In the genomic region with DNA sequence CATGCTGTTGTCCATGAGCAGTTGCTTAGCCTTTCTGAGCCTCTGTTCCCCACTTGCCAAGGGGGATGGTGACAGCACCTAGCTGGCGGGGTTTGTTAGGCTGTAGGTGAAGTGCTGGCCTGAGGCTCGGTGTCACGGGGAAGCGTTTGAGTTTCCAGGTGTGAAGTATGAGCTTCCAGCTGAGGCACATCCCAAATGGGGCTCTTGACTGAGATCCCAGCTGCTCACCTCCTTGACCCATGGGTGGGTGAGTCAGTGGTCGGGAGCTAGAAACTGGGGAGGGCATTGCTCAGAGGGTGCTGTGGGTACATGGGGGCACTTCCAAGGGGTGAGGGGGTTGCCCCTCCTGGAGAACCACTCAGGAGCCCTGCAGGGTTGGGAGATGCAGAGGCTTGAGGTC, we compare ENCODE assay signal across 16 cellular contexts. TPM values are rescaled to one million over a fixed set of nuclear protein-coding genes. Genes with fewer than 3 reads are reported as not detected.
DNase-seq lines count a peak whose midpoint lies in the region; ATAC-seq and TF ChIP-seq lines count a peak whose summit lies in the region.
"Had no signal": no experiment of that assay in that cellular context is flagged by ENCODE, and none has a peak within 500 bp of the region (broad histone marks: within the 10 kb centered on the region; RNA-seq: fewer than 3 reads in every experiment).

No MANE protein-coding gene starts in this region.

- no peak overlapping the region for H3K27ac Mint-ChIP-seq in activated naive CD8-positive, alpha-beta T cell treated with anti-CD3 and anti-CD28 coated beads, Interleukin-2, amount 10 ng/mL, durations not matched to agents 7 days and 5 days
- H3K27ac Mint-ChIP-seq in activated naive CD8-positive, alpha-beta T cell treated with anti-CD3 and anti-CD28 coated beads, Interleukin-2, amount 50 U/mL, for 24 hours = no peak overlapping the region
- H3K27ac Mint-ChIP-seq: CD4-positive, CD25-positive, alpha-beta regulatory T cell; CD8-positive, alpha-beta memory T cell; GM23338 had no signal

- no peaks in the 10 kb centered on the region for H3K36me3 Mint-ChIP-seq in activated naive CD8-positive, alpha-beta T cell treated with anti-CD3 and anti-CD28 coated beads, Interleukin-2, amount 10 ng/mL, durations not matched to agents 7 days and 5 days
- no peaks in the 10 kb centered on the region for H3K36me3 Mint-ChIP-seq in activated naive CD8-positive, alpha-beta T cell treated with anti-CD3 and anti-CD28 coated beads, Interleukin-2, amount 50 U/mL, for 24 hours (ENCODE audit: low read depth)
- H3K36me3 Mint-ChIP-seq: CD4-positive, CD25-positive, alpha-beta regulatory T cell; CD8-positive, alpha-beta memory T cell had no signal

- H3K4me3 ChIP-seq in RWPE2 (ENCODE audit: severe bottlenecking) (no peak overlapping the region), spleen (no peak overlapping the region)
- H3K4me3 ChIP-seq: GM23338 had no signal

- DNase-seq in activated naive CD8-positive, alpha-beta T cell treated with anti-CD3 and anti-CD28 coated beads, Interleukin-2, amount 10 ng/mL, durations not matched to agents 7 days and 5 days = peak; percentile 15
- no peak for DNase-seq in activated naive CD8-positive, alpha-beta T cell treated with anti-CD3 and anti-CD28 coated beads, Interleukin-2, amount 50 U/mL, for 24 hours
- no peak for DNase-seq in RWPE2 (ENCODE audit: low spot score)
- DNase-seq in mesenteric fat pad (ENCODE audit: low spot score) = peak; percentile 74
- peak; percentile 34 for DNase-seq in spleen
- no peak for DNase-seq in HK-2 (ENCODE audit: unreplicated experiment)
- no peak for DNase-seq in A172 (ENCODE audit: low spot score)
- DNase-seq: ACHN; BE2C; C1 segment of cervical spinal cord; CD4-positive, CD25-positive, alpha-beta regulatory T cell; CD8-positive, alpha-beta memory T cell; COR-L47; HCEC 1CT had no signal

- 82 to 92% (median 86%) methylated on average over 5 of the region's 5 CpGs for WGBS in spleen, 5 donors

- no peak for TF ChIP-seq POLR2A in spleen (IDR thresholded peaks at IDR 0.05)

- no peaks in the 10 kb centered on the region for H3K36me3 ChIP-seq in RWPE2 (ENCODE audit: low read depth)
- H3K36me3 ChIP-seq in spleen = no peaks in the 10 kb centered on the region
- H3K36me3 ChIP-seq: BE2C had no signal

- no peak for ATAC-seq in activated naive CD8-positive, alpha-beta T cell treated with anti-CD3 and anti-CD28 coated beads, Interleukin-2, amount 10 ng/mL, durations not matched to agents 7 days and 5 days (ENCODE audit: low read depth)
- no peak for ATAC-seq in activated naive CD8-positive, alpha-beta T cell treated with anti-CD3 and anti-CD28 coated beads, Interleukin-2, amount 50 U/mL, for 24 hours
- 0 out of 3 replicates have a peak, but pooled peaks have one; percentile 8 for ATAC-seq in RWPE2 (ENCODE audit: low read depth)

- H3K27ac ChIP-seq in RWPE2 (ENCODE audit: poor library complexity, severe bottlenecking) (no peak overlapping the region), spleen (no peak overlapping the region)
- H3K27ac ChIP-seq: HL-60 had no signal

- no peaks in the 10 kb centered on the region for H3K4me1 ChIP-seq in RWPE2 (ENCODE audit: insufficient read depth, poor library complexity, severe bottlenecking)
- peaks cover 0 to 12% (median 2%) of the 10 kb centered on the region in 6 donors for H3K4me1 ChIP-seq in spleen
- H3K4me1 ChIP-seq: BE2C had no signal

- no peak for TF ChIP-seq CTCF in RWPE2 (IDR thresholded peaks at IDR 0.05; ENCODE audit: poor library complexity, severe bottlenecking)
- no peak for TF ChIP-seq CTCF in spleen (IDR thresholded peaks at IDR 0.05 in 8 of 11, conservative IDR thresholded peaks at IDR 0.05 in 3 of 11)

- no peaks in the 10 kb centered on the region for H3K9me3 Mint-ChIP-seq in activated naive CD8-positive, alpha-beta T cell treated with anti-CD3 and anti-CD28 coated beads, Interleukin-2, amount 10 ng/mL, durations not matched to agents 7 days and 5 days
- H3K9me3 Mint-ChIP-seq in activated naive CD8-positive, alpha-beta T cell treated with anti-CD3 and anti-CD28 coated beads, Interleukin-2, amount 50 U/mL, for 24 hours = no peaks in the 10 kb centered on the region
- H3K9me3 Mint-ChIP-seq: CD4-positive, CD25-positive, alpha-beta regulatory T cell; CD8-positive, alpha-beta memory T cell; GM23338 had no signal

- H3K9me3 ChIP-seq in RWPE2 (ENCODE audit: severe bottlenecking) = no peaks in the 10 kb centered on the region
- no peaks in the 10 kb centered on the region for H3K9me3 ChIP-seq in spleen
- H3K9me3 ChIP-seq: BE2C had no signal

- intact Hi-C loops in spleen (cut with DNase I; ENCODE audit: low total_unique reads) = no loop called here

- no peaks in the 10 kb centered on the region for H3K27me3 ChIP-seq in RWPE2 (ENCODE audit: insufficient read depth, poor library complexity, severe bottlenecking)
- H3K27me3 ChIP-seq in spleen (replicated peaks in 1 of 7) = peaks cover 0 to 13% (median 0%) of the 10 kb centered on the region in 7 donors
- H3K27me3 ChIP-seq: BE2C had no signal

- H3K27me3 Mint-ChIP-seq in activated naive CD8-positive, alpha-beta T cell treated with anti-CD3 and anti-CD28 coated beads, Interleukin-2, amount 10 ng/mL, durations not matched to agents 7 days and 5 days = peaks cover 6% of the 10 kb centered on the region
- H3K27me3 Mint-ChIP-seq in activated naive CD8-positive, alpha-beta T cell treated with anti-CD3 and anti-CD28 coated beads, Interleukin-2, amount 50 U/mL, for 24 hours = no peaks in the 10 kb centered on the region
- H3K27me3 Mint-ChIP-seq: CD4-positive, CD25-positive, alpha-beta regulatory T cell had no signal

- no peaks in the 10 kb centered on the region for H3K4me1 Mint-ChIP-seq in activated naive CD8-positive, alpha-beta T cell treated with anti-CD3 and anti-CD28 coated beads, Interleukin-2, amount 10 ng/mL, durations not matched to agents 7 days and 5 days
- no peaks in the 10 kb centered on the region for H3K4me1 Mint-ChIP-seq in activated naive CD8-positive, alpha-beta T cell treated with anti-CD3 and anti-CD28 coated beads, Interleukin-2, amount 50 U/mL, for 24 hours
- H3K4me1 Mint-ChIP-seq: CD4-positive, CD25-positive, alpha-beta regulatory T cell had no signal

- POLR2A ChIA-PET in activated naive CD8-positive, alpha-beta T cell treated with anti-CD3 and anti-CD28 coated beads, Interleukin-2, amount 10 ng/mL, durations not matched to agents 7 days and 5 days (lab: Charles Lee) = no interaction called here

- H3K4me3 Mint-ChIP-seq in activated naive CD8-positive, alpha-beta T cell treated with anti-CD3 and anti-CD28 coated beads, Interleukin-2, amount 10 ng/mL, durations not matched to agents 7 days and 5 days = no peak overlapping the region
- H3K4me3 Mint-ChIP-seq in activated naive CD8-positive, alpha-beta T cell treated with anti-CD3 and anti-CD28 coated beads, Interleukin-2, amount 50 U/mL, for 24 hours = no peak overlapping the region
- H3K4me3 Mint-ChIP-seq: CD4-positive, CD25-positive, alpha-beta regulatory T cell; CD8-positive, alpha-beta memory T cell; GM23338 had no signal

RNA-seq across cellular contexts. Expression of a gene that starts 26.4 kb away (rescaled TPM):
- 10 to 100 TPM; 10.7 to 11.5 TPM for total RNA-seq in activated naive CD8-positive, alpha-beta T cell treated with anti-CD3 and anti-CD28 coated beads, Interleukin-2, amount 10 ng/mL, durations not matched to agents 7 days and 5 days
- total RNA-seq in mesenteric fat pad (135 TPM), spleen (100 to 1,000 TPM in 1 of 7 donors, 10 to 100 TPM in 6; 64.5 to 119 (median 84.1) TPM)
- 10 to 100 TPM; 44.1 to 57.0 (median 45.4) TPM for polyA plus RNA-seq in spleen
- 99.2 and 99.7 TPM in 2 replicates for total RNA-seq in A172 (2014; rRNA removed; shearing (Covaris generic))

Comparison
In these comparisons a context has a peak if more than half of its experiments do, and no peak if none do; other contexts are left out.
1. DNase-seq: peak in activated naive CD8-positive, alpha-beta T cell treated with anti-CD3 and anti-CD28 coated beads, Interleukin-2, amount 10 ng/mL, durations not matched to agents 7 days and 5 days (single experiment), mesenteric fat pad (single experiment) and spleen (single experiment); none in activated naive CD8-positive, alpha-beta T cell treated with anti-CD3 and anti-CD28 coated beads, Interleukin-2, amount 50 U/mL, for 24 hours (single experiment), RWPE2 (single experiment), HK-2 (single experiment) and A172 (single experiment).